Comparison of ENCODE assay signal across 7 cellular contexts in genomic region chr20:20743511-20744169, GRCh38. TPM values are rescaled to one million over a fixed set of nuclear protein-coding genes. Genes with fewer than 3 reads are reported as not detected.
DNase-seq lines count a peak whose midpoint lies in the region; ATAC-seq and TF ChIP-seq lines count a peak whose summit lies in the region.

No MANE protein-coding gene starts in this region.

- no peak for TF ChIP-seq CTCF in neural crest cell (conservative IDR thresholded peaks at IDR 0.05)

- H3K36me3 Mint-ChIP-seq in neural crest cell (ENCODE audit: low read depth): no peaks in the 10 kb centered on the region

- peak overlapping the region; percentile 72 for H3K4me3 Mint-ChIP-seq in neural crest cell

- H3K9me3 Mint-ChIP-seq in neural crest cell: peaks cover 4% of the 10 kb centered on the region

- peaks cover 34% of the 10 kb centered on the region for H3K4me1 Mint-ChIP-seq in neural crest cell

- peak; percentile 58 for ATAC-seq in HG03066 (IDR thresholded peaks at IDR 0.05; ENCODE audit: low read depth, unreplicated experiment)
- no peak for ATAC-seq in HG02798 (IDR thresholded peaks at IDR 0.05; ENCODE audit: poor library complexity, unreplicated experiment)

- peaks cover 11% of the 10 kb centered on the region for H3K27me3 Mint-ChIP-seq in neural crest cell (ENCODE audit: low read depth)

- DNase-seq in NOMO-1 (lab: John Stamatoyannopoulos, UW; ENCODE audit: unreplicated experiment in 2 of 2) (peak; percentile 80 to 83), fibroblast of gingiva (ENCODE audit: low read depth) (peak; percentile 35), neural crest cell (ENCODE audit: low read depth, low spot score) (peak; percentile 27), T-helper 9 cell (no peak), AG08396 (ENCODE audit: low spot score) (no peak)

- H3K27ac Mint-ChIP-seq in neural crest cell (ENCODE audit: unreplicated experiment): peak overlapping the region; percentile 96

RNA-seq across cellular contexts. Expression of gene RALGAPA2, which starts 31.2 kb away (rescaled TPM):
- total RNA-seq in neural crest cell: 29.3 and 29.4 TPM in 2 replicates

Comparison
In these comparisons a context has a peak if more than half of its experiments do, and no peak if none do; other contexts are left out.
1. DNase-seq: peak in NOMO-1 (2 of 2), fibroblast of gingiva (single experiment) and neural crest cell (single experiment); none in T-helper 9 cell (single experiment) and AG08396 (single experiment).